Comparison of ENCODE assay signal across 31 cellular contexts in genomic region chr7:43298617-43299016, GRCh38.
"Had no signal": no experiment of that assay in that cellular context is flagged by ENCODE, and none has a peak within 500 bp of the region (broad histone marks: within the 10 kb centered on the region; RNA-seq: fewer than 3 reads in every experiment).

No MANE protein-coding gene starts in this region.

- H3K4me3 ChIP-seq: adrenal gland, ascending aorta, body of pancreas, breast epithelium, cardiac muscle cell had no signal

- H3K9me3 ChIP-seq: adrenal gland, ascending aorta, body of pancreas, breast epithelium had no signal

- H3K4me1 ChIP-seq: adrenal gland, ascending aorta, body of pancreas, breast epithelium had no signal

- DNase-seq: activated effector memory CD4-positive, alpha-beta T cell treated with anti-CD3 and anti-CD28 coated beads, Interleukin-2, amount 50 U/mL, for 16 hours; activated effector memory CD4-positive, alpha-beta T cell treated with Interleukin-2 at 50 U/mL for 16 hours; activated gamma-delta T cell; activated gamma-delta T cell treated with Interleukin-2 at 50 U/mL for 16 hours; activated naive CD4-positive, alpha-beta T cell; activated naive CD4-positive, alpha-beta T cell treated with anti-CD3 and anti-CD28 coated beads for 36 hours; activated naive CD4-positive, alpha-beta T cell treated with anti-CD3 and anti-CD28 coated beads, Interleukin-2, amount 10 ng/mL, durations not matched to agents 7 days and 5 days; activated naive CD4-positive, alpha-beta T cell treated with anti-CD3 and anti-CD28 coated beads, Interleukin-2, amount 50 U/mL, for 16 hours; activated naive CD4-positive, alpha-beta T cell treated with Interleukin-2 at 50 U/mL for 16 hours; activated naive CD8-positive, alpha-beta T cell treated with anti-CD3 and anti-CD28 coated beads for 36 hours; activated naive CD8-positive, alpha-beta T cell treated with anti-CD3 and anti-CD28 coated beads, Interleukin-2, amount 10 ng/mL, durations not matched to agents 7 days and 5 days; activated naive CD8-positive, alpha-beta T cell treated with anti-CD3 and anti-CD28 coated beads, Interleukin-2, amount 50 U/mL, for 24 hours; activated T-cell treated with anti-CD3 and anti-CD28 coated beads, Interleukin-2, amount 50 U/mL, for 1 hour; activated T-cell treated with anti-CD3 and anti-CD28 coated beads, Interleukin-2, amount 50 U/mL, for 24 hours; activated T-cell treated with anti-CD3 and anti-CD28 coated beads, Interleukin-2, amount 50 U/mL, for 4 hours; activated T-cell treated with anti-CD3 and anti-CD28 coated beads, Interleukin-2, amount 50 U/mL, for 48 hours; activated T-cell treated with anti-CD3 and anti-CD28 coated beads, Interleukin-2, amount 50 U/mL, for 72 hours; adrenal gland; amniotic stem cell; aorta; body of pancreas; brain microvascular endothelial cell; central memory CD4-positive, alpha-beta T cell; cerebellar nuclear complex had no signal

- FAIRE-seq: astrocyte, bronchial epithelial cell had no signal

- H3K36me3 ChIP-seq: adrenal gland, ascending aorta, brain microvascular endothelial cell, breast epithelium, cardiac muscle cell had no signal

- H3K27me3 ChIP-seq: adrenal gland, ascending aorta, body of pancreas, brain microvascular endothelial cell, breast epithelium, cardiac muscle cell had no signal

- ATAC-seq: activated naive CD4-positive, alpha-beta T cell treated with anti-CD3 and anti-CD28 coated beads, Interleukin-2, amount 50 U/mL, for 72 hours; activated naive CD8-positive, alpha-beta T cell treated with anti-CD3 and anti-CD28 coated beads, Interleukin-2, amount 50 U/mL, for 24 hours; activated T-cell treated with anti-CD3 and anti-CD28 coated beads, Interleukin-2, amount 50 U/mL, for 4 hours; activated T-cell treated with anti-CD3 and anti-CD28 coated beads, Interleukin-2, amount 50 U/mL, for 72 hours; activated T-helper 17 cell treated with anti-CD3 and anti-CD28 coated beads, Interleukin-2, amount 50 U/mL, for 72 hours; body of pancreas had no signal

- H3K27ac ChIP-seq: adrenal gland, ascending aorta, body of pancreas, brain microvascular endothelial cell, breast epithelium, cardiac muscle cell had no signal
